1 cellular context compared by ENCODE assay signal in genomic region chr2:224039080-224039769, GRCh38.
TF ChIP-seq lines count a peak whose summit lies in the region.

A gene with protein sequence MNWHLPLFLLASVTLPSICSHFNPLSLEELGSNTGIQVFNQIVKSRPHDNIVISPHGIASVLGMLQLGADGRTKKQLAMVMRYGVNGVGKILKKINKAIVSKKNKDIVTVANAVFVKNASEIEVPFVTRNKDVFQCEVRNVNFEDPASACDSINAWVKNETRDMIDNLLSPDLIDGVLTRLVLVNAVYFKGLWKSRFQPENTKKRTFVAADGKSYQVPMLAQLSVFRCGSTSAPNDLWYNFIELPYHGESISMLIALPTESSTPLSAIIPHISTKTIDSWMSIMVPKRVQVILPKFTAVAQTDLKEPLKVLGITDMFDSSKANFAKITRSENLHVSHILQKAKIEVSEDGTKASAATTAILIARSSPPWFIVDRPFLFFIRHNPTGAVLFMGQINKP (minus strand): TSS chr2:224039286. CDS start chr2:224001900, 37,386 bp downstream.

TF ChIP-seq in SK-N-SH, 30 proteins besides CTCF, POLR2A, EP300 and RAD21 (continued from another document):
- TF ChIP-seq TAF1 (IDR thresholded peaks at IDR 0.05; ENCODE audit: borderline replicate concordance, low read depth, low read length) (0 out of 2 replicates have a peak, but pooled peaks have one; percentile 24), ELF1 (IDR thresholded peaks at IDR 0.05) (no peak), POLR2AphosphoS5 (IDR thresholded peaks at IDR 0.05; ENCODE audit: low read depth, low read length) (peak; percentile 67), FOXJ3 (CRISPR knock-in tag; IDR thresholded peaks at IDR 0.05) (no peak), NFIC (IDR thresholded peaks at IDR 0.05; ENCODE audit: borderline replicate concordance) (peak; percentile 36; the same call in 1 of the 2 replicates), RXRA (IDR thresholded peaks at IDR 0.05; ENCODE audit: borderline replicate concordance, low read depth) (no peak), MEF2A (IDR thresholded peaks at IDR 0.05; ENCODE audit: borderline replicate concordance, low read depth) (no peak), SIN3A (IDR thresholded peaks at IDR 0.05; ENCODE audit: borderline replicate concordance, low read depth, low read length) (peak; percentile 62; the same call in 1 of the 2 replicates), EZH2phosphoT487 (IDR thresholded peaks at IDR 0.05; ENCODE audit: borderline replicate concordance, low read depth) (no peak), SMC3 (IDR thresholded peaks at IDR 0.05; ENCODE audit: low read depth, low read length) (peak; percentile 64)
- TF ChIP-seq, protein P1, sequence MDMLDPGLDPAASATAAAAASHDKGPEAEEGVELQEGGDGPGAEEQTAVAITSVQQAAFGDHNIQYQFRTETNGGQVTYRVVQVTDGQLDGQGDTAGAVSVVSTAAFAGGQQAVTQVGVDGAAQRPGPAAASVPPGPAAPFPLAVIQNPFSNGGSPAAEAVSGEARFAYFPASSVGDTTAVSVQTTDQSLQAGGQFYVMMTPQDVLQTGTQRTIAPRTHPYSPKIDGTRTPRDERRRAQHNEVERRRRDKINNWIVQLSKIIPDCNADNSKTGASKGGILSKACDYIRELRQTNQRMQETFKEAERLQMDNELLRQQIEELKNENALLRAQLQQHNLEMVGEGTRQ (IDR thresholded peaks at IDR 0.05; ENCODE audit: borderline replicate concordance, low read depth, low read length), result no peak
- TF ChIP-seq, protein P2, sequence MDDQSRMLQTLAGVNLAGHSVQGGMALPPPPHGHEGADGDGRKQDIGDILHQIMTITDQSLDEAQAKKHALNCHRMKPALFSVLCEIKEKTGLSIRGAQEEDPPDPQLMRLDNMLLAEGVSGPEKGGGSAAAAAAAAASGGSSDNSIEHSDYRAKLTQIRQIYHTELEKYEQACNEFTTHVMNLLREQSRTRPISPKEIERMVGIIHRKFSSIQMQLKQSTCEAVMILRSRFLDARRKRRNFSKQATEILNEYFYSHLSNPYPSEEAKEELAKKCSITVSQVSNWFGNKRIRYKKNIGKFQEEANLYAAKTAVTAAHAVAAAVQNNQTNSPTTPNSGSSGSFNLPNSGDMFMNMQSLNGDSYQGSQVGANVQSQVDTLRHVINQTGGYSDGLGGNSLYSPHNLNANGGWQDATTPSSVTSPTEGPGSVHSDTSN (IDR thresholded peaks at IDR 0.05), result no peak
- TF ChIP-seq, protein P3, sequence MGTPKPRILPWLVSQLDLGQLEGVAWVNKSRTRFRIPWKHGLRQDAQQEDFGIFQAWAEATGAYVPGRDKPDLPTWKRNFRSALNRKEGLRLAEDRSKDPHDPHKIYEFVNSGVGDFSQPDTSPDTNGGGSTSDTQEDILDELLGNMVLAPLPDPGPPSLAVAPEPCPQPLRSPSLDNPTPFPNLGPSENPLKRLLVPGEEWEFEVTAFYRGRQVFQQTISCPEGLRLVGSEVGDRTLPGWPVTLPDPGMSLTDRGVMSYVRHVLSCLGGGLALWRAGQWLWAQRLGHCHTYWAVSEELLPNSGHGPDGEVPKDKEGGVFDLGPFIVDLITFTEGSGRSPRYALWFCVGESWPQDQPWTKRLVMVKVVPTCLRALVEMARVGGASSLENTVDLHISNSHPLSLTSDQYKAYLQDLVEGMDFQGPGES (IDR thresholded peaks at IDR 0.05; ENCODE audit: low read depth, low read length), result no peak
- TF ChIP-seq, protein P4, sequence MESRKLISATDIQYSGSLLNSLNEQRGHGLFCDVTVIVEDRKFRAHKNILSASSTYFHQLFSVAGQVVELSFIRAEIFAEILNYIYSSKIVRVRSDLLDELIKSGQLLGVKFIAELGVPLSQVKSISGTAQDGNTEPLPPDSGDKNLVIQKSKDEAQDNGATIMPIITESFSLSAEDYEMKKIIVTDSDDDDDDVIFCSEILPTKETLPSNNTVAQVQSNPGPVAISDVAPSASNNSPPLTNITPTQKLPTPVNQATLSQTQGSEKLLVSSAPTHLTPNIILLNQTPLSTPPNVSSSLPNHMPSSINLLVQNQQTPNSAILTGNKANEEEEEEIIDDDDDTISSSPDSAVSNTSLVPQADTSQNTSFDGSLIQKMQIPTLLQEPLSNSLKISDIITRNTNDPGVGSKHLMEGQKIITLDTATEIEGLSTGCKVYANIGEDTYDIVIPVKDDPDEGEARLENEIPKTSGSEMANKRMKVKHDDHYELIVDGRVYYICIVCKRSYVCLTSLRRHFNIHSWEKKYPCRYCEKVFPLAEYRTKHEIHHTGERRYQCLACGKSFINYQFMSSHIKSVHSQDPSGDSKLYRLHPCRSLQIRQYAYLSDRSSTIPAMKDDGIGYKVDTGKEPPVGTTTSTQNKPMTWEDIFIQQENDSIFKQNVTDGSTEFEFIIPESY (IDR thresholded peaks at IDR 0.05; ENCODE audit: borderline replicate concordance, low read depth), result no peak
